In genomic region chr7:28296571-28297483, GRCh38 we compare ENCODE assay signal across 8 cellular contexts.
DNase-seq lines count a peak whose midpoint lies in the region; ATAC-seq, FAIRE-seq and TF ChIP-seq lines count a peak whose summit lies in the region.

No MANE protein-coding gene starts in this region.

- no peak overlapping the region for H3K27ac Mint-ChIP-seq in astrocyte (ENCODE audit: unreplicated experiment)

- peaks cover 20% of the 10 kb centered on the region for H3K4me1 Mint-ChIP-seq in astrocyte (ENCODE audit: low read depth, unreplicated experiment)

- in situ Hi-C loops in GM13977 (cut with MboI; ENCODE audit: low pct_unique_long_range_greater_than_20kb, low sequenced_read_pairs, unreplicated experiment) = no loop called here

- H3K9me3 Mint-ChIP-seq in astrocyte (ENCODE audit: unreplicated experiment) = no peaks in the 10 kb centered on the region

- H3K27me3 Mint-ChIP-seq in astrocyte (ENCODE audit: low read depth, unreplicated experiment) = no peaks in the 10 kb centered on the region

- H3K27ac ChIP-seq in SJCRH30 (no peak overlapping the region), astrocyte (ENCODE audit: low read depth, low read length) (no peak overlapping the region), right lobe of liver (no peak overlapping the region), upper lobe of right lung (no peak overlapping the region)

- H3K9ac ChIP-seq in astrocyte (ENCODE audit: low read length) = no peak overlapping the region

- peaks cover 31% of the 10 kb centered on the region for H3K4me1 ChIP-seq in SJCRH30
- peaks cover 7% of the 10 kb centered on the region for H3K4me1 ChIP-seq in astrocyte (ENCODE audit: insufficient read depth, low read length)
- H3K4me1 ChIP-seq in right lobe of liver = peaks cover 0 to 24% (median 8%) of the 10 kb centered on the region in 4 donors
- H3K4me1 ChIP-seq in upper lobe of right lung = no peaks in the 10 kb centered on the region

- ATAC-seq in right lobe of liver (no peak), upper lobe of right lung (peak; percentile 38), omental fat pad (ENCODE audit: low FRiP score) (no peak), GM19455 (IDR thresholded peaks at IDR 0.05; ENCODE audit: unreplicated experiment) (no peak)

- H3K4me2 ChIP-seq in astrocyte (ENCODE audit: low read length) = no peak overlapping the region

- H4K20me1 ChIP-seq in astrocyte (ENCODE audit: insufficient read depth, low read length) = no peaks in the 10 kb centered on the region

- 37% methylated on average over 4 of the region's 4 CpGs for WGBS in right lobe of liver (ENCODE audit: insufficient coverage, low coverage, low lambda C conversion rate, missing lambda C conversion rate)

- intact Hi-C loops in right lobe of liver (cut with DNase I) = no loop called here
- intact Hi-C loops in upper lobe of right lung (cut with DNase I) = no loop called here

- no peak overlapping the region for H3K4me3 ChIP-seq in SJCRH30
- no peak overlapping the region for H3K4me3 ChIP-seq in astrocyte (ENCODE audit: insufficient read depth, low read depth, low read length)
- no peak overlapping the region for H3K4me3 ChIP-seq in right lobe of liver
- no peak overlapping the region for H3K4me3 ChIP-seq in upper lobe of right lung

- no peak for FAIRE-seq in astrocyte (lab: Jason Lieb, UNC)

- DNase-seq in AG08396 (ENCODE audit: low spot score) (peak; percentile 16), GM13977 (ENCODE audit: low spot score) (no peak), SJCRH30 (peak; percentile 64 to 82), astrocyte (ENCODE audit: low read depth) (no peak), right lobe of liver (peak in 1 of 3 donors; percentile 30), upper lobe of right lung (no peak), omental fat pad (ENCODE audit: low spot score) (no peak)

- TF ChIP-seq CTCF in GM13977 (IDR thresholded peaks at IDR 0.05; ENCODE audit: extremely low read depth, insufficient read depth, missing control alignments) (peak; percentile 58), astrocyte (IDR thresholded peaks at IDR 0.05; ENCODE audit: insufficient read depth, low read depth, low read length) (peak; percentile 58), right lobe of liver (IDR thresholded peaks at IDR 0.05) (peak in 3 of 4 donors; percentile 37 to 57 (median 41)), upper lobe of right lung (IDR thresholded peaks at IDR 0.05) (peak; percentile 57), omental fat pad (IDR thresholded peaks at IDR 0.05) (no peak)

- H3K79me2 ChIP-seq in astrocyte (ENCODE audit: insufficient read depth, low read length) = no peaks in the 10 kb centered on the region

- H3K36me3 Mint-ChIP-seq in astrocyte (ENCODE audit: low read depth, unreplicated experiment) = no peaks in the 10 kb centered on the region

- TF ChIP-seq POLR2A in right lobe of liver (IDR thresholded peaks at IDR 0.05) = no peak

- H3K9me3 ChIP-seq in SJCRH30 (replicated peaks) (no peaks in the 10 kb centered on the region), astrocyte (ENCODE audit: insufficient read depth, low read depth, low read length) (no peaks in the 10 kb centered on the region), right lobe of liver (no peaks in the 10 kb centered on the region), upper lobe of right lung (no peaks in the 10 kb centered on the region)

- H3K27me3 ChIP-seq in SJCRH30 = no peaks in the 10 kb centered on the region
- no peaks in the 10 kb centered on the region for H3K27me3 ChIP-seq in astrocyte (ENCODE audit: insufficient read depth, low read length)
- no peaks in the 10 kb centered on the region for H3K27me3 ChIP-seq in right lobe of liver
- H3K27me3 ChIP-seq in upper lobe of right lung = no peaks in the 10 kb centered on the region

- H2AFZ ChIP-seq in astrocyte (ENCODE audit: low read depth, low read length) = no peak overlapping the region

- no peak overlapping the region for H3K4me3 Mint-ChIP-seq in astrocyte (ENCODE audit: unreplicated experiment)

- H3K36me3 ChIP-seq in SJCRH30 = no peaks in the 10 kb centered on the region
- H3K36me3 ChIP-seq in astrocyte (ENCODE audit: insufficient read depth, low read length) = no peaks in the 10 kb centered on the region
- no peaks in the 10 kb centered on the region for H3K36me3 ChIP-seq in right lobe of liver
- no peaks in the 10 kb centered on the region for H3K36me3 ChIP-seq in upper lobe of right lung

Comparison
In these comparisons a context has a peak if more than half of its experiments do, and no peak if none do; other contexts are left out.
1. DNase-seq: peak in AG08396 (single experiment) and SJCRH30 (2 of 2); none in GM13977 (single experiment), astrocyte (single experiment), upper lobe of right lung (single experiment) and omental fat pad (single experiment).
2. CTCF ChIP-seq: peak in GM13977 (single experiment), astrocyte (single experiment), right lobe of liver (3 of 4) and upper lobe of right lung (single experiment); none in omental fat pad (0 of 3).